1 cellular context compared by ENCODE assay signal in genomic region chr2:233355916-233356315, GRCh38.
TF ChIP-seq lines count a peak whose summit lies in the region.

No MANE protein-coding gene starts in this region.

TF ChIP-seq in IMR-90, 13 proteins besides CTCF, POLR2A, EP300 and RAD21 (continued from another document):
- TF ChIP-seq USF2 (IDR thresholded peaks at IDR 0.05; ENCODE audit: low read depth, low read length) (no peak), BHLHE40 (IDR thresholded peaks at IDR 0.05; ENCODE audit: low read depth, low read length) (no peak), SMC3 (IDR thresholded peaks at IDR 0.05; ENCODE audit: low read depth, low read length) (no peak), CEBPB (IDR thresholded peaks at IDR 0.05; ENCODE audit: low read depth, low read length) (no peak), RCOR1 (IDR thresholded peaks at IDR 0.05; ENCODE audit: insufficient replicate concordance, low read length) (no peak), FOS (IDR thresholded peaks at IDR 0.05; ENCODE audit: low read depth, low read length) (no peak), MXI1 (IDR thresholded peaks at IDR 0.05; ENCODE audit: borderline replicate concordance, low read depth, low read length) (no peak), ELK1 (IDR thresholded peaks at IDR 0.05; ENCODE audit: borderline replicate concordance, low read depth, low read length) (no peak), MAFK (IDR thresholded peaks at IDR 0.05; ENCODE audit: low read depth, low read length) (no peak), MAZ (IDR thresholded peaks at IDR 0.05; ENCODE audit: borderline replicate concordance, low read depth, low read length) (no peak), CHD1 (IDR thresholded peaks at IDR 0.05; ENCODE audit: low read depth, low read length) (no peak), RFX5 (IDR thresholded peaks at IDR 0.05; ENCODE audit: low read depth, low read length) (no peak)
